In genomic region chr13:27928805-27929753, GRCh38 we compare ENCODE assay signal across 17 cellular contexts. TPM values are rescaled to one million over a fixed set of nuclear protein-coding genes. Genes with fewer than 3 reads are reported as not detected.
"Had no signal": no experiment of that assay in that cellular context is flagged by ENCODE, and none has a peak within 500 bp of the region (broad histone marks: within the 10 kb centered on the region; RNA-seq: fewer than 3 reads in every experiment).

No MANE protein-coding gene starts in this region.

- H3K4me3 ChIP-seq: esophagus squamous epithelium, smooth muscle cell, tibial artery had no signal

- H3K9me3 ChIP-seq: esophagus squamous epithelium, tibial artery had no signal

- H3K27ac Mint-ChIP-seq: activated CD4-positive, alpha-beta memory T cell treated with anti-CD3 and anti-CD28 coated beads for 36 hours; activated naive CD4-positive, alpha-beta T cell treated with anti-CD3 and anti-CD28 coated beads for 36 hours; activated T-helper 17 cell treated with anti-CD3 and anti-CD28 coated beads, Interleukin-2, amount 50 U/mL, for 72 hours had no signal

- H3K36me3 ChIP-seq: esophagus squamous epithelium, tibial artery had no signal

- H3K27ac ChIP-seq: esophagus squamous epithelium, tibial artery had no signal

- H3K9me3 Mint-ChIP-seq: activated CD4-positive, alpha-beta memory T cell treated with anti-CD3 and anti-CD28 coated beads for 36 hours; activated naive CD4-positive, alpha-beta T cell treated with anti-CD3 and anti-CD28 coated beads for 36 hours; activated T-helper 17 cell treated with anti-CD3 and anti-CD28 coated beads, Interleukin-2, amount 50 U/mL, for 72 hours; central memory CD8-positive, alpha-beta T cell; neural crest cell; stimulated activated effector memory CD8-positive, alpha-beta T cell treated with anti-CD3 and anti-CD28 coated beads, Interleukin-12 subunit alpha, Interleukin-12 subunit beta, amount 100 ng/mL, for 72 hours had no signal

- H3K36me3 Mint-ChIP-seq: activated CD4-positive, alpha-beta memory T cell treated with anti-CD3 and anti-CD28 coated beads for 36 hours; stimulated activated effector memory CD8-positive, alpha-beta T cell treated with anti-CD3 and anti-CD28 coated beads, Interleukin-12 subunit alpha, Interleukin-12 subunit beta, amount 100 ng/mL, for 72 hours had no signal

- H3K4me3 Mint-ChIP-seq: activated CD4-positive, alpha-beta memory T cell treated with anti-CD3 and anti-CD28 coated beads for 36 hours; activated naive CD4-positive, alpha-beta T cell treated with anti-CD3 and anti-CD28 coated beads for 36 hours; activated T-helper 17 cell treated with anti-CD3 and anti-CD28 coated beads, Interleukin-2, amount 50 U/mL, for 72 hours; central memory CD8-positive, alpha-beta T cell; memory B cell; neural crest cell; stimulated activated effector memory CD8-positive, alpha-beta T cell treated with anti-CD3 and anti-CD28 coated beads, Interleukin-12 subunit alpha, Interleukin-12 subunit beta, amount 100 ng/mL, for 72 hours had no signal

- H3K4me1 Mint-ChIP-seq: activated T-helper 17 cell treated with anti-CD3 and anti-CD28 coated beads, Interleukin-2, amount 50 U/mL, for 72 hours had no signal

- DNase-seq: activated CD4-positive, alpha-beta memory T cell treated with anti-CD3 and anti-CD28 coated beads for 36 hours; activated naive CD4-positive, alpha-beta T cell treated with anti-CD3 and anti-CD28 coated beads for 36 hours; cortex of kidney; esophagus squamous epithelium; foreskin fibroblast; posterior cingulate gyrus; right cardiac atrium; SHP77 treated with DMSO at 0.1 percent for 48 hours; tibial artery had no signal

RNA-seq across cellular contexts. Expression of gene PDX1, which starts 9.3 kb away (rescaled TPM):
- total RNA-seq: activated CD4-positive, alpha-beta memory T cell treated with anti-CD3 and anti-CD28 coated beads for 36 hours; activated naive CD4-positive, alpha-beta T cell treated with anti-CD3 and anti-CD28 coated beads for 36 hours; activated T-helper 17 cell treated with anti-CD3 and anti-CD28 coated beads, Interleukin-2, amount 50 U/mL, for 72 hours; esophagus squamous epithelium; neural crest cell; right cardiac atrium; smooth muscle cell; T-helper 2 cell treated with Interferon-gamma antibody and Interleukin-4, amounts not matched to agents 100 ng/mL and 5 ng/mL, for 36 hours had no signal
- polyA plus RNA-seq: right cardiac atrium, smooth muscle cell had no signal

RNA-seq across cellular contexts. Expression of gene CDX2, which starts 40.0 kb away (rescaled TPM):
- total RNA-seq: activated CD4-positive, alpha-beta memory T cell treated with anti-CD3 and anti-CD28 coated beads for 36 hours; activated naive CD4-positive, alpha-beta T cell treated with anti-CD3 and anti-CD28 coated beads for 36 hours; activated T-helper 17 cell treated with anti-CD3 and anti-CD28 coated beads, Interleukin-2, amount 50 U/mL, for 72 hours; esophagus squamous epithelium; right cardiac atrium; T-helper 2 cell treated with Interferon-gamma antibody and Interleukin-4, amounts not matched to agents 100 ng/mL and 5 ng/mL, for 36 hours had no signal
- polyA plus RNA-seq: right cardiac atrium had no signal

RNA-seq across cellular contexts. Expression of gene URAD, which starts 59.4 kb away (rescaled TPM):
- total RNA-seq: activated CD4-positive, alpha-beta memory T cell treated with anti-CD3 and anti-CD28 coated beads for 36 hours; activated naive CD4-positive, alpha-beta T cell treated with anti-CD3 and anti-CD28 coated beads for 36 hours; activated T-helper 17 cell treated with anti-CD3 and anti-CD28 coated beads, Interleukin-2, amount 50 U/mL, for 72 hours; esophagus squamous epithelium; mucosa of gallbladder; right cardiac atrium; smooth muscle cell; T-helper 2 cell treated with Interferon-gamma antibody and Interleukin-4, amounts not matched to agents 100 ng/mL and 5 ng/mL, for 36 hours had no signal
- polyA plus RNA-seq: right cardiac atrium, smooth muscle cell had no signal
